ENCODE assay signal across 12 cellular contexts in the genomic region with DNA sequence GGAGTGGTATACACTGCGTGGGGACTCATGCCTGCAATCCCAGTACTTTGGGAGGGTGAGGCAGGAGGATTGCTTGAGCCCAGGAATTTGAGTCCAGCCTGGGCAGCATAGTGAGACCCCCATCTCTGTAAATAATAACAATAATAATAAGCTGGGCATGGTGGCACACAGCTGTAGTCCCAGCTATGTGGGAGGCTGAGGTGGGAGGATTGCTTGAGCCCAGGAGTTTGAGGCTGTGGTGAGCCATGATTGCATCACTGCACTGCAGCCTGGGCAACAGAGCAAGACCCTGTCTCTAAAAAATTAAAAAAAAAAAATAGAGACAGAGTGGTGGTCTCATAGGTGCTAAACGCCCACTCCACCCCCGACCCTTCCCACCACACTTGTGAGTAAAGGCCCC. TPM values are rescaled to one million over a fixed set of nuclear protein-coding genes. Genes with fewer than 3 reads are reported as not detected.
"Had no signal": no experiment of that assay in that cellular context is flagged by ENCODE, and none has a peak within 500 bp of the region (broad histone marks: within the 10 kb centered on the region; RNA-seq: fewer than 3 reads in every experiment).

No MANE protein-coding gene starts in this region.

RNA-seq across cellular contexts. Expression of gene MYH14, which starts 28.0 kb away (rescaled TPM):
- total RNA-seq: activated B cell treated with CpG ODN at 0.5 μM for 24 hours; activated CD4-positive, alpha-beta memory T cell treated with anti-CD3 and anti-CD28 coated beads for 36 hours; activated CD4-positive, alpha-beta T cell treated with anti-CD3 and anti-CD28 coated beads, Interleukin-2, amount 10 ng/mL, durations not matched to agents 24 days and 14 days; activated CD8-positive, alpha-beta memory T cell treated with anti-CD3 and anti-CD28 coated beads for 36 hours; activated CD8-positive, alpha-beta T cell treated with anti-CD3 and anti-CD28 coated beads for 36 hours; activated naive CD4-positive, alpha-beta T cell treated with anti-CD3 and anti-CD28 coated beads for 36 hours; activated naive CD4-positive, alpha-beta T cell treated with anti-CD3 and anti-CD28 coated beads, Interleukin-2, amount 50 U/mL, for 72 hours; activated naive CD8-positive, alpha-beta T cell treated with anti-CD3 and anti-CD28 coated beads for 36 hours; activated T-cell treated with anti-CD3 and anti-CD28 coated beads, Interleukin-2, amount 50 U/mL, for 72 hours; activated T-helper 1 cell treated with anti-CD3 and anti-CD28 coated beads, Interleukin-12 subunit alpha, Interleukin-12 subunit beta, Interleukin-2, Interleukin-4 antibody, amounts not matched to agents 30 ng/mL and 10 ng/mL and 1 ng/mL, durations not matched to agents 14 hours and 24 hours and 36 hours; activated T-helper 17 cell treated with anti-CD3 and anti-CD28 coated beads, Interleukin-2, amount 50 U/mL, for 72 hours; astrocyte had no signal
